ENCODE assay signal across 12 cellular contexts in genomic region chr3:24042174-24042878, GRCh38.
DNase-seq lines count a peak whose midpoint lies in the region; ATAC-seq and TF ChIP-seq lines count a peak whose summit lies in the region.
"Had no signal": no experiment of that assay in that cellular context is flagged by ENCODE, and none has a peak within 500 bp of the region (broad histone marks: within the 10 kb centered on the region; RNA-seq: fewer than 3 reads in every experiment).

No MANE protein-coding gene starts in this region.

- H3K4me1 ChIP-seq in adrenal gland (replicated peaks in 1 of 2) (peaks cover 4 to 7% of the 10 kb centered on the region in 2 donors), mucosa of rectum (ENCODE audit: control insufficient read depth in 2 of 2, insufficient read depth in 2 of 2, low read length in 2 of 2) (no peaks in the 10 kb centered on the region), testis (peaks cover 8% of the 10 kb centered on the region)

- H3K27ac ChIP-seq in adrenal gland (peak overlapping the region in 4 of 5 donors; percentile 16 to 72 (median 42)), mucosa of rectum (ENCODE audit: low read depth in 2 of 2, low read length in 2 of 2) (peak overlapping the region; percentile 64 to 66), testis (peak overlapping the region; percentile 29 to 74)

- H3K9me3 ChIP-seq in adrenal gland (replicated peaks in 1 of 3): no peaks in the 10 kb centered on the region
- H3K9me3 ChIP-seq in mucosa of rectum (ENCODE audit: control insufficient read depth in 2 of 2, low read length in 2 of 2): no peaks in the 10 kb centered on the region
- H3K9me3 ChIP-seq in testis: no peaks in the 10 kb centered on the region
- H3K9me3 ChIP-seq: MG63 had no signal

- intact Hi-C loops in adrenal gland (cut with DNase I): no loop called here
- intact Hi-C loops in testis (cut with DNase I; ENCODE audit: low total_unique reads): no loop called here

- DNase-seq in adrenal gland (peak in 1 of 7 donors; percentile 32), fibroblast of the conjunctiva (ENCODE audit: low read depth) (peak; percentile 9), testis (no peak), COLO668 (lab: John Stamatoyannopoulos, UW; ENCODE audit: unreplicated experiment) (no peak), DMS153 treated with DMSO at 0.1 percent for 48 hours (lab: John Stamatoyannopoulos, UW; ENCODE audit: unreplicated experiment) (no peak)
- DNase-seq: activated CD8-positive, alpha-beta memory T cell treated with anti-CD3 and anti-CD28 coated beads, Interleukin-2, amount 10 ng/mL, durations not matched to agents 7 days and 5 days; MG63; NCI-H226; occipital lobe had no signal

- H3K9ac ChIP-seq in mucosa of rectum (ENCODE audit: low read depth in 1 of 2, low read length in 2 of 2): no peak overlapping the region

- TF ChIP-seq POLR2A in adrenal gland (IDR thresholded peaks at IDR 0.05) (no peak), testis (IDR thresholded peaks at IDR 0.05) (no peak)

- TF ChIP-seq CTCF in adrenal gland (IDR thresholded peaks at IDR 0.05): no peak
- TF ChIP-seq CTCF in testis (IDR thresholded peaks at IDR 0.05): no peak

- 48 to 55% (median 50%) methylated on average over 8 of the region's 8 CpGs for WGBS in adrenal gland, 4 donors
- 44 to 47% methylated on average over 8 of the region's 8 CpGs for WGBS in testis, 2 donors

- ATAC-seq in GM19467 (IDR thresholded peaks at IDR 0.05; ENCODE audit: unreplicated experiment) (no peak), HG03354 (IDR thresholded peaks at IDR 0.05; ENCODE audit: poor library complexity, severe bottlenecking, unreplicated experiment) (no peak)
- ATAC-seq: activated CD8-positive, alpha-beta memory T cell treated with anti-CD3 and anti-CD28 coated beads, Interleukin-2, amount 10 ng/mL, durations not matched to agents 7 days and 5 days had no signal

- H3K4me3 ChIP-seq in adrenal gland (no peak overlapping the region), mucosa of rectum (ENCODE audit: low read length in 2 of 2) (no peak overlapping the region), testis (no peak overlapping the region)
- H3K4me3 ChIP-seq: MG63 had no signal

- H3K36me3 ChIP-seq in adrenal gland (replicated peaks in 1 of 2) (no peaks in the 10 kb centered on the region), mucosa of rectum (ENCODE audit: control insufficient read depth in 2 of 2, insufficient read depth in 2 of 2, low read length in 2 of 2) (no peaks in the 10 kb centered on the region), testis (ENCODE audit: low read depth, missing control alignments) (no peaks in the 10 kb centered on the region)
- H3K36me3 ChIP-seq: MG63 had no signal

- H3K27me3 ChIP-seq in adrenal gland: no peaks in the 10 kb centered on the region
- no peaks in the 10 kb centered on the region for H3K27me3 ChIP-seq in mucosa of rectum (ENCODE audit: control insufficient read depth in 2 of 2, insufficient read depth in 2 of 2, low read length in 2 of 2)
- H3K27me3 ChIP-seq in testis: no peaks in the 10 kb centered on the region
- H3K27me3 ChIP-seq: MG63 had no signal
